ENCODE assay signal across 13 cellular contexts in genomic region chr9:88236531-88237453, GRCh38.
DNase-seq lines count a peak whose midpoint lies in the region; ATAC-seq and TF ChIP-seq lines count a peak whose summit lies in the region.
"Had no signal": no experiment of that assay in that cellular context is flagged by ENCODE, and none has a peak within 500 bp of the region (broad histone marks: within the 10 kb centered on the region; RNA-seq: fewer than 3 reads in every experiment).

No MANE protein-coding gene starts in this region.

- ATAC-seq in right cardiac atrium = peak; percentile 86 to 87
- ATAC-seq in sciatic nerve = peak; percentile 90
- no peak for ATAC-seq in GM18909 (IDR thresholded peaks at IDR 0.05; ENCODE audit: poor library complexity, unreplicated experiment)
- no peak for ATAC-seq in GM21381 (IDR thresholded peaks at IDR 0.05; ENCODE audit: unreplicated experiment)
- no peak for ATAC-seq in GM18861 (IDR thresholded peaks at IDR 0.05; ENCODE audit: unreplicated experiment)
- ATAC-seq: natural killer cell treated with Interleukin-12 subunit alpha and Interleukin-12 subunit beta and Interleukin-15 and Interleukin-18, amount 100 ng/mL, for 72 hours had no signal

- no peak overlapping the region for H3K27ac ChIP-seq in right cardiac atrium (ENCODE audit: low read length)

- intact Hi-C loops in right cardiac atrium (cut with DNase I) (no loop called here), sciatic nerve (cut with DNase I) (no loop called here)

- 39% methylated on average over 18 of the region's 18 CpGs for WGBS in right cardiac atrium

- DNase-seq in GM04504 (ENCODE audit: low read depth) (peak; percentile 34), cardiac fibroblast (ENCODE audit: low read depth in 2 of 2) (peak; percentile 5 to 17), right cardiac atrium (peak; percentile 31 to 84 (median 84)), sciatic nerve (ENCODE audit: low spot score) (peak; percentile 72)
- DNase-seq in activated T-cell treated with anti-CD3 and anti-CD28 coated beads, Interleukin-2, amount 50 U/mL, for 48 hours = no peak
- DNase-seq: amniotic stem cell; CD4-positive, CD25-positive, alpha-beta regulatory T cell; MM.1S; stimulated activated CD4-positive, alpha-beta T cell treated with anti-CD3 and anti-CD28 coated beads, Interleukin-15, amount 100 ng/mL, for 24 hours had no signal

- H3K4me1 ChIP-seq in right cardiac atrium (ENCODE audit: control insufficient read depth, insufficient read depth, low read length) = peaks cover 4% of the 10 kb centered on the region

- no peak for TF ChIP-seq CTCF in cardiac fibroblast (IDR thresholded peaks at IDR 0.05; ENCODE audit: low read depth, low read length)

- no peak overlapping the region for H3K4me3 ChIP-seq in cardiac fibroblast (replicated peaks in 1 of 2; ENCODE audit: low read depth in 2 of 2, low read length in 2 of 2)
- H3K4me3 ChIP-seq in right cardiac atrium (ENCODE audit: low read length) = no peak overlapping the region

- no peaks in the 10 kb centered on the region for H3K27me3 ChIP-seq in right cardiac atrium (ENCODE audit: control insufficient read depth, insufficient read depth)

- H3K9me3 ChIP-seq in right cardiac atrium (ENCODE audit: control insufficient read depth, low read length) = no peaks in the 10 kb centered on the region

Comparison
In these comparisons a context has a peak if more than half of its experiments do, and no peak if none do; other contexts are left out.
1. DNase-seq: peak in GM04504 (single experiment), cardiac fibroblast (2 of 2), right cardiac atrium (3 of 3) and sciatic nerve (single experiment); none in activated T-cell treated with anti-CD3 and anti-CD28 coated beads, Interleukin-2, amount 50 U/mL, for 48 hours (0 of 2).
2. ATAC-seq: peak in right cardiac atrium (2 of 2) and sciatic nerve (single experiment); none in GM18909 (single experiment), GM21381 (single experiment) and GM18861 (single experiment).